ENCODE assay signal across 11 cellular contexts in the genomic region with DNA sequence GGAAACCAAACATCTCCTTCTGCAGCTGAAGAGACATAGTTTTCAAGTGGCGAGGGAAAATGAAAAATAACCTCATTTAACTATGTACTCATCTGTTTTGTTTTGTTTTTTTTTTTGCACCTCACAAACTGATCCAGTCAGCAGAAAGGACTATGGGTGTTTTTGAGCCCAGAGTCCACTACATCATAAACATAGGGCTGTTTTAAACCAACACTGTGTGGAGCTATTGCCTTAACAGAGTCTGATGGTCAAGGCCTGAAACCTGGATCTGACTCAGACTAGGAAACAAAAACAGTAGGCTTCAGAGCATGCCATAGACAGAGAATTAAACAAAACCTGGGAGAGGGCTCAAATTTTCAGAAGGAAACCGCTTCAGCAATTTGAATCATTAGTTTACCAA.
DNase-seq lines count a peak whose midpoint lies in the region; ATAC-seq, FAIRE-seq and TF ChIP-seq lines count a peak whose summit lies in the region.
"Had no signal": no experiment of that assay in that cellular context is flagged by ENCODE, and none has a peak within 500 bp of the region (broad histone marks: within the 10 kb centered on the region; RNA-seq: fewer than 3 reads in every experiment).

No MANE protein-coding gene starts in this region.

- H3K27ac ChIP-seq in SJCRH30, result no peak overlapping the region
- H3K27ac ChIP-seq: tibial nerve had no signal

- no peaks in the 10 kb centered on the region for H3K27me3 ChIP-seq in SJCRH30
- H3K27me3 ChIP-seq: tibial nerve had no signal

- FAIRE-seq in GM12892 (lab: Jason Lieb, UNC), result no peak

- ATAC-seq in GM21576 (IDR thresholded peaks at IDR 0.05; ENCODE audit: unreplicated experiment), result peak; percentile 55
- ATAC-seq in HG03457 (IDR thresholded peaks at IDR 0.05; ENCODE audit: unreplicated experiment), result no peak

- H3K4me3 ChIP-seq in SJCRH30, result no peak overlapping the region
- H3K4me3 ChIP-seq: tibial nerve had no signal

- no peaks in the 10 kb centered on the region for H3K4me1 ChIP-seq in SJCRH30
- H3K4me1 ChIP-seq: tibial nerve had no signal

- no peak for TF ChIP-seq POLR2A in GM12892 (IDR thresholded peaks at IDR 0.05; ENCODE audit: low read depth, low read length)

- DNase-seq in DMS53 treated with DMSO at 0.1 percent for 48 hours (lab: John Stamatoyannopoulos, UW; ENCODE audit: unreplicated experiment), result peak; percentile 28
- DNase-seq in SJCRH30, result peak; percentile 2 to 47
- DNase-seq in kidney glomerular epithelial cell (lab: John Stamatoyannopoulos, UW), result peak; percentile 42
- DNase-seq in NOMO-1 treated with DMSO at 0.1 percent for 48 hours (lab: John Stamatoyannopoulos, UW; ENCODE audit: unreplicated experiment), result no peak
- no peak for DNase-seq in GM12892 (ENCODE audit: insufficient read length)
- DNase-seq in stimulated activated CD4-positive, alpha-beta T cell treated with anti-CD3 and anti-CD28 coated beads, Interleukin-4, amount 100 ng/mL, for 4 hours, result no peak
- DNase-seq: CD4-positive, alpha-beta T cell; NCI-H82 had no signal

- H3K9me3 ChIP-seq in SJCRH30 (replicated peaks), result no peaks in the 10 kb centered on the region
- H3K9me3 ChIP-seq: tibial nerve had no signal

- no peaks in the 10 kb centered on the region for H3K36me3 ChIP-seq in SJCRH30
- H3K36me3 ChIP-seq: tibial nerve had no signal

Comparison
In these comparisons a context has a peak if more than half of its experiments do, and no peak if none do; other contexts are left out.
1. DNase-seq: peak in DMS53 treated with DMSO at 0.1 percent for 48 hours (single experiment), SJCRH30 (2 of 2) and kidney glomerular epithelial cell (single experiment); none in NOMO-1 treated with DMSO at 0.1 percent for 48 hours (single experiment), GM12892 (single experiment) and stimulated activated CD4-positive, alpha-beta T cell treated with anti-CD3 and anti-CD28 coated beads, Interleukin-4, amount 100 ng/mL, for 4 hours (0 of 2).